12 cellular contexts compared by ENCODE assay signal in the genomic region with DNA sequence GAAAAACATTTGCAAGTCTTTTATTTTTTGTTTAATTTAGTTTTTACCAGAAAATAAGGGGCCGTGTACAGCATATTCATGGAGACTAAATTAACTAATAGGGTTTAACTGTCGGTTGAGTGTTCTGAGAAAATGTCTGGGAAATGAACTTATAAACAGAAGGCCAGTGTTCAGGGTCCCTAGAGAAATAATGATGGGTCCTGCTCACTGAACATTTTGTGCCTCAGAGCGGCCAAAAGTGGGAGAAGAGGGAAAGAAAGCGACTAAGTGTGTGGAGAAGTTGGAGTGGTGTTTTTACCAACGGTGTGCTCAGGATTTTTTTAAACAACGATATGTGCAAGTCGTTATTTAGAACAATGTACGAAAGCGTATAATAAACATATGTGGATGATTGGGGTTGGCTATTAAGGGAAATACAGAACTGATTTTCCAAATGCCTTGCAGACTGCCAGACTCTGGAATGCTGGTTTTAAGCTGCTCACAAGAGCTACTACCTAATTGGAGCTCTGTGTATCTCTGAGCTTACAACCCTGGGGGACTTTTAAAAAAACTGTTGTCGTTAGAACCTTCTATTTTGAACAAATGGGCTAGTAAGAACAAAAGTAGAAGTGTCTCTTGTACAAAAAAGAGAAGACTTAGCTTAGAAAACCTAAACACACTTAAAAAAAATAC.
DNase-seq lines count a peak whose midpoint lies in the region; ATAC-seq and TF ChIP-seq lines count a peak whose summit lies in the region.
"Had no signal": no experiment of that assay in that cellular context is flagged by ENCODE, and none has a peak within 500 bp of the region (broad histone marks: within the 10 kb centered on the region; RNA-seq: fewer than 3 reads in every experiment).

No MANE protein-coding gene starts in this region.

- H2AFZ ChIP-seq in SK-N-SH (ENCODE audit: low read depth): peak overlapping the region; percentile 63; the same call in 1 of the 2 replicates

- intact Hi-C loops in activated CD8-positive, alpha-beta T cell treated with anti-CD3 and anti-CD28 coated beads for 36 hours (cut with micrococcal nuclease): no loop called here

- no peaks in the 10 kb centered on the region for H3K27me3 Mint-ChIP-seq in activated CD8-positive, alpha-beta T cell treated with anti-CD3 and anti-CD28 coated beads for 36 hours

- H3K9ac ChIP-seq in SK-N-SH: peak overlapping the region; percentile 45; the same call in 1 of the 2 replicates

- no peak for TF ChIP-seq RAD21 in SK-N-SH (IDR thresholded peaks at IDR 0.05; ENCODE audit: low read length)

- no peaks in the 10 kb centered on the region for H3K9me3 ChIP-seq in SK-N-SH

- no peak for ATAC-seq in activated CD8-positive, alpha-beta T cell treated with anti-CD3 and anti-CD28 coated beads for 36 hours

- POLR2A ChIA-PET in SK-N-SH (lab: Yijun Ruan, JAX): no interaction called here
- POLR2A ChIA-PET in activated CD8-positive, alpha-beta T cell treated with anti-CD3 and anti-CD28 coated beads for 36 hours (lab: Charles Lee): interaction anchor here (0.6 kb wide), 1 partner anchor 476 kb away, joined by 3 read pairs; no protein-coding TSS in a partner anchor

- TF ChIP-seq EP300 in SK-N-SH (IDR thresholded peaks at IDR 0.05; ENCODE audit: borderline replicate concordance in 1 of 2, low read depth in 1 of 2, low read length in 1 of 2): no peak

- CTCF ChIA-PET in SK-N-SH (lab: Yijun Ruan, JAX): no interaction called here
- CTCF ChIA-PET in activated CD8-positive, alpha-beta T cell treated with anti-CD3 and anti-CD28 coated beads for 36 hours (lab: Charles Lee): no interaction called here

- H3K36me3 ChIP-seq in SK-N-SH (replicated peaks in 1 of 2; ENCODE audit: control insufficient read depth in 1 of 2, insufficient read depth in 2 of 2, low read length in 1 of 2): no peaks in the 10 kb centered on the region

- peaks cover 0 to 46% of the 10 kb centered on the region in 2 experiments for H3K4me1 ChIP-seq in SK-N-SH (ENCODE audit: control insufficient read depth in 1 of 2, insufficient read depth in 2 of 2, low read depth in 1 of 2, low read length in 1 of 2)

- no peaks in the 10 kb centered on the region for H3K79me2 ChIP-seq in SK-N-SH (ENCODE audit: insufficient read depth)

- no peaks in the 10 kb centered on the region for H3K9me3 Mint-ChIP-seq in activated CD8-positive, alpha-beta T cell treated with anti-CD3 and anti-CD28 coated beads for 36 hours
- H3K9me3 Mint-ChIP-seq: CD8-positive, alpha-beta memory T cell had no signal

- peaks cover 28% of the 10 kb centered on the region for H3F3A ChIP-seq in SK-N-SH (replicated peaks; ENCODE audit: insufficient read depth)

- H3K4me1 Mint-ChIP-seq in activated CD8-positive, alpha-beta T cell treated with anti-CD3 and anti-CD28 coated beads for 36 hours (ENCODE audit: low read depth): peaks cover 25% of the 10 kb centered on the region

- H3K27me3 ChIP-seq in SK-N-SH (ENCODE audit: insufficient read depth): no peaks in the 10 kb centered on the region

- DNase-seq in AG10803 (ENCODE audit: low read depth) (peak; percentile 45), SK-N-SH (no peak), globus pallidus (ENCODE audit: low spot score) (peak; percentile 18), pons (ENCODE audit: low spot score) (peak; percentile 40), RKO (ENCODE audit: low spot score) (no peak), iPS-NIHi11 (ENCODE audit: low spot score) (no peak)
- DNase-seq in activated CD8-positive, alpha-beta T cell treated with anti-CD3 and anti-CD28 coated beads for 36 hours: no peak
- DNase-seq in stimulated activated naive CD4-positive, alpha-beta T cell treated with Interleukin-2 at 50 U/mL for 16 hours (lab: John Stamatoyannopoulos, UW): no peak
- DNase-seq: activated CD4-positive, alpha-beta T cell treated with anti-CD3 and anti-CD28 coated beads, Interleukin-2, amount 50 U/mL, for 4 hours; caudate nucleus; CD8-positive, alpha-beta memory T cell; NCI-H1048 had no signal

- H4K20me1 ChIP-seq in SK-N-SH (ENCODE audit: insufficient read depth): no peaks in the 10 kb centered on the region

- peak overlapping the region; percentile 69 to 83; a peak in 3 of 4 replicates for H3K27ac ChIP-seq in SK-N-SH (ENCODE audit: low read depth in 2 of 2, low read length in 1 of 2)

- H3K4me3 Mint-ChIP-seq in activated CD8-positive, alpha-beta T cell treated with anti-CD3 and anti-CD28 coated beads for 36 hours: no peak overlapping the region

- no peaks in the 10 kb centered on the region for H3K36me3 Mint-ChIP-seq in activated CD8-positive, alpha-beta T cell treated with anti-CD3 and anti-CD28 coated beads for 36 hours (ENCODE audit: low read depth)

- no peaks in the 10 kb centered on the region for H3K9me2 ChIP-seq in SK-N-SH

- peak overlapping the region; percentile 45; the same call in 1 of the 2 replicates for H3K4me2 ChIP-seq in SK-N-SH

- 76% methylated on average over 10 of the region's 10 CpGs for WGBS in SK-N-SH (ENCODE audit: low lambda C conversion rate)

- H3K4me3 ChIP-seq in AG10803 (ENCODE audit: low read length) (no peak overlapping the region; the same call in 1 of the 2 replicates), SK-N-SH (ENCODE audit: low read depth in 2 of 2, low read length in 1 of 2) (no peak overlapping the region; a peak in 1 of 4 replicates)

- TF ChIP-seq CTCF in AG10803 (conservative IDR thresholded peaks at IDR 0.05; ENCODE audit: low read length) (no peak), SK-N-SH (IDR thresholded peaks at IDR 0.05) (no peak)
- no peak for TF ChIP-seq CTCF in activated CD8-positive, alpha-beta T cell treated with anti-CD3 and anti-CD28 coated beads for 36 hours (IDR thresholded peaks at IDR 0.05)

- H3K27ac Mint-ChIP-seq in activated CD8-positive, alpha-beta T cell treated with anti-CD3 and anti-CD28 coated beads for 36 hours: no peak overlapping the region

TF ChIP-seq in SK-N-SH, 30 proteins besides CTCF, POLR2A, EP300 and RAD21:
- TF ChIP-seq SMC3 (IDR thresholded peaks at IDR 0.05; ENCODE audit: low read depth, low read length): no peak
- TF ChIP-seq, protein P1, sequence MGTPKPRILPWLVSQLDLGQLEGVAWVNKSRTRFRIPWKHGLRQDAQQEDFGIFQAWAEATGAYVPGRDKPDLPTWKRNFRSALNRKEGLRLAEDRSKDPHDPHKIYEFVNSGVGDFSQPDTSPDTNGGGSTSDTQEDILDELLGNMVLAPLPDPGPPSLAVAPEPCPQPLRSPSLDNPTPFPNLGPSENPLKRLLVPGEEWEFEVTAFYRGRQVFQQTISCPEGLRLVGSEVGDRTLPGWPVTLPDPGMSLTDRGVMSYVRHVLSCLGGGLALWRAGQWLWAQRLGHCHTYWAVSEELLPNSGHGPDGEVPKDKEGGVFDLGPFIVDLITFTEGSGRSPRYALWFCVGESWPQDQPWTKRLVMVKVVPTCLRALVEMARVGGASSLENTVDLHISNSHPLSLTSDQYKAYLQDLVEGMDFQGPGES (IDR thresholded peaks at IDR 0.05; ENCODE audit: low read depth, low read length): no peak
- TF ChIP-seq GATA2 (CRISPR knock-in tag; IDR thresholded peaks at IDR 0.05): no peak
- no peak for TF ChIP-seq SIN3A (IDR thresholded peaks at IDR 0.05; ENCODE audit: borderline replicate concordance, low read depth, low read length)
- no peak for TF ChIP-seq JUND (IDR thresholded peaks at IDR 0.05)
- TF ChIP-seq, protein P2, sequence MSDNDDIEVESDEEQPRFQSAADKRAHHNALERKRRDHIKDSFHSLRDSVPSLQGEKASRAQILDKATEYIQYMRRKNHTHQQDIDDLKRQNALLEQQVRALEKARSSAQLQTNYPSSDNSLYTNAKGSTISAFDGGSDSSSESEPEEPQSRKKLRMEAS (IDR thresholded peaks at IDR 0.05; ENCODE audit: low read depth): no peak
- no peak for TF ChIP-seq NFIC (IDR thresholded peaks at IDR 0.05; ENCODE audit: borderline replicate concordance)
- TF ChIP-seq EZH2phosphoT487 (IDR thresholded peaks at IDR 0.05; ENCODE audit: borderline replicate concordance, low read depth): no peak
- TF ChIP-seq TCF12 (IDR thresholded peaks at IDR 0.05): no peak
- TF ChIP-seq, protein P3, sequence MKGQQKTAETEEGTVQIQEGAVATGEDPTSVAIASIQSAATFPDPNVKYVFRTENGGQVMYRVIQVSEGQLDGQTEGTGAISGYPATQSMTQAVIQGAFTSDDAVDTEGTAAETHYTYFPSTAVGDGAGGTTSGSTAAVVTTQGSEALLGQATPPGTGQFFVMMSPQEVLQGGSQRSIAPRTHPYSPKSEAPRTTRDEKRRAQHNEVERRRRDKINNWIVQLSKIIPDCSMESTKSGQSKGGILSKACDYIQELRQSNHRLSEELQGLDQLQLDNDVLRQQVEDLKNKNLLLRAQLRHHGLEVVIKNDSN (IDR thresholded peaks at IDR 0.05; ENCODE audit: borderline replicate concordance, low read depth): no peak
- TF ChIP-seq, protein P4, sequence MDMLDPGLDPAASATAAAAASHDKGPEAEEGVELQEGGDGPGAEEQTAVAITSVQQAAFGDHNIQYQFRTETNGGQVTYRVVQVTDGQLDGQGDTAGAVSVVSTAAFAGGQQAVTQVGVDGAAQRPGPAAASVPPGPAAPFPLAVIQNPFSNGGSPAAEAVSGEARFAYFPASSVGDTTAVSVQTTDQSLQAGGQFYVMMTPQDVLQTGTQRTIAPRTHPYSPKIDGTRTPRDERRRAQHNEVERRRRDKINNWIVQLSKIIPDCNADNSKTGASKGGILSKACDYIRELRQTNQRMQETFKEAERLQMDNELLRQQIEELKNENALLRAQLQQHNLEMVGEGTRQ (IDR thresholded peaks at IDR 0.05; ENCODE audit: borderline replicate concordance, low read depth, low read length): no peak
- no peak for TF ChIP-seq TAF1 (IDR thresholded peaks at IDR 0.05; ENCODE audit: borderline replicate concordance, low read depth, low read length)
- TF ChIP-seq MXI1 (IDR thresholded peaks at IDR 0.05; ENCODE audit: low read depth, low read length): no peak
- no peak for TF ChIP-seq NRF1 (IDR thresholded peaks at IDR 0.05; ENCODE audit: low read depth, low read length)
- no peak for TF ChIP-seq RCOR1 (IDR thresholded peaks at IDR 0.05; ENCODE audit: low read length)

Comparison
In these comparisons a context has a peak if more than half of its experiments do, and no peak if none do; other contexts are left out.
1. DNase-seq: peak in AG10803 (single experiment), globus pallidus (single experiment) and pons (single experiment); none in SK-N-SH (single experiment), RKO (single experiment), activated CD8-positive, alpha-beta T cell treated with anti-CD3 and anti-CD28 coated beads for 36 hours (single experiment), stimulated activated naive CD4-positive, alpha-beta T cell treated with Interleukin-2 at 50 U/mL for 16 hours (single experiment) and iPS-NIHi11 (single experiment).